ENCODE assay signal across 11 cellular contexts in the genomic region with DNA sequence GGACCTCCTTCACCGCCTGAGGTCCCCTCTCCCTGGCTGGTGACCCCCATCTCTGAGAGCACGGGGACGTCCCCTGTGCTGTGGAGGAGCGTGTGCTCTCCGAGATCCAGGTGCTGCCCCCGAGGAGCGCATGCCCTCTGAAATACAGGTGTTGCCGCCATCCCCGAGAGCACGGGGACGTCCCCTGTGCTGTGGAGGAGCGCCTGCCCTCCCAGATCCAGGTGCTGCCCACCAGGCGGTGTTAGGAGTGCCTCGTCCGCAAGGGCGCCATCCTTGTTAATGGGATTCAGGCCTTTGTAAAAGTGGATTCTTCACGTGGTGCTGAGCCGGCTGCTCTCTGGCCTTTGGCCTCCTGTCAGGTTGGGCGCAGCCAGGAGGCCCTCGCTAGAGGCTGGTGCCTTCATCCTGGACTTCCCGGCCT. TPM values are rescaled to one million over a fixed set of nuclear protein-coding genes. Genes with fewer than 3 reads are reported as not detected.
DNase-seq lines count a peak whose midpoint lies in the region; ATAC-seq and TF ChIP-seq lines count a peak whose summit lies in the region.
"Had no signal": no experiment of that assay in that cellular context is flagged by ENCODE, and none has a peak within 500 bp of the region (broad histone marks: within the 10 kb centered on the region; RNA-seq: fewer than 3 reads in every experiment).

No MANE protein-coding gene starts in this region.

- peak; percentile 27 for ATAC-seq in HG03103 (IDR thresholded peaks at IDR 0.05; ENCODE audit: low read depth, unreplicated experiment)
- ATAC-seq in sciatic nerve, result peak; percentile 14

- TF ChIP-seq EP300 in ovary (IDR thresholded peaks at IDR 0.05), result no peak

- DNase-seq in DMS 273 (lab: John Stamatoyannopoulos, UW; ENCODE audit: unreplicated experiment) (peak; percentile 31), DMS 273 treated with DMSO at 0.1 percent for 48 hours (lab: John Stamatoyannopoulos, UW) (no peak), sciatic nerve (ENCODE audit: low spot score) (no peak), C1 segment of cervical spinal cord (lab: John Stamatoyannopoulos, UW) (no peak), ovary (no peak)
- DNase-seq in stimulated activated CD4-positive, alpha-beta T cell treated with anti-CD3 and anti-CD28 coated beads, Interleukin-4, amount 100 ng/mL, for 24 hours, result no peak

- no peak for TF ChIP-seq POLR2A in ovary (IDR thresholded peaks at IDR 0.05)

- H3K27ac ChIP-seq in duodenal mucosa (ENCODE audit: low read depth, low read length), result no peak overlapping the region
- H3K27ac ChIP-seq in ovary, result no peak overlapping the region
- H3K27ac ChIP-seq: 22Rv1, SK-N-MC, testis had no signal

- intact Hi-C loops in sciatic nerve (cut with DNase I), result loop anchor here (10.0 kb wide), 1 partner anchor 450 kb away; no protein-coding TSS in a partner anchor
- intact Hi-C loops in ovary (cut with DNase I), result loop anchor here in 2 of 4 donors (5.0 to 10.0 kb wide), 2 partner anchors 448 to 470 kb away; no protein-coding TSS in a partner anchor

- H3K4me1 ChIP-seq in duodenal mucosa (ENCODE audit: control insufficient read depth in 1 of 2, insufficient read depth in 2 of 2, low read length in 2 of 2), result peaks cover 4 to 6% of the 10 kb centered on the region in 2 donors
- H3K4me1 ChIP-seq in ovary (ENCODE audit: insufficient read depth), result no peaks in the 10 kb centered on the region
- H3K4me1 ChIP-seq: testis had no signal

- TF ChIP-seq CTCF in ovary (IDR thresholded peaks at IDR 0.05), result no peak

- H3K4me3 ChIP-seq in duodenal mucosa (ENCODE audit: low read depth in 1 of 2, low read length in 2 of 2) (peak overlapping the region; percentile 50 to 57), ovary (no peak overlapping the region)
- H3K4me3 ChIP-seq: SK-N-MC, testis had no signal

- 63 to 70% (median 63%) methylated on average over 21 of the region's 21 CpGs for WGBS in ovary, 3 donors

- H3K36me3 ChIP-seq in duodenal mucosa (ENCODE audit: control insufficient read depth in 1 of 2, insufficient read depth in 2 of 2, low read length in 2 of 2) (peaks cover 13 to 34% of the 10 kb centered on the region in 2 donors), ovary (no peaks in the 10 kb centered on the region)

- peak overlapping the region in 1 of 2 donors; percentile 36 for H3K9ac ChIP-seq in duodenal mucosa (ENCODE audit: low read depth in 1 of 2, low read length in 2 of 2)

- no peaks in the 10 kb centered on the region for H3K27me3 ChIP-seq in duodenal mucosa (ENCODE audit: control insufficient read depth in 1 of 2, insufficient read depth in 2 of 2, low read length in 2 of 2)
- no peaks in the 10 kb centered on the region for H3K27me3 ChIP-seq in ovary
- H3K27me3 ChIP-seq: testis had no signal

- no peaks in the 10 kb centered on the region for H3K9me3 ChIP-seq in duodenal mucosa (ENCODE audit: control insufficient read depth in 1 of 2, low read length in 2 of 2)
- no peaks in the 10 kb centered on the region for H3K9me3 ChIP-seq in ovary
- H3K9me3 ChIP-seq: testis had no signal

RNA-seq across cellular contexts. Expression of a gene that starts 10.1 kb away (rescaled TPM):
- 14.5 TPM for total RNA-seq in sciatic nerve
- 10 to 100 TPM in 6 of 7 donors, 1 to 10 TPM in 1; 8.6 to 23.4 (median 18.5) TPM for total RNA-seq in ovary
- polyA plus RNA-seq in ovary, result 10 to 100 TPM in 1 of 2 donors, 1 to 10 TPM in 1; 1.2 to 24.6 TPM

RNA-seq across cellular contexts. Expression of a gene that starts 10.2 kb away (rescaled TPM):
- total RNA-seq in sciatic nerve (17.7 TPM), ovary (10 to 100 TPM; 18.0 to 26.2 (median 21.8) TPM)
- 10 to 100 TPM in 1 of 2 donors, 1 to 10 TPM in 1; 10.0 to 21.9 TPM for polyA plus RNA-seq in ovary
